ENCODE assay signal across 14 cellular contexts in genomic region chr6:38542031-38542430, GRCh38.
"Had no signal": no experiment of that assay in that cellular context is flagged by ENCODE, and none has a peak within 500 bp of the region (broad histone marks: within the 10 kb centered on the region; RNA-seq: fewer than 3 reads in every experiment).

No MANE protein-coding gene starts in this region.

- H3K27me3 ChIP-seq: colonic mucosa, gastroesophageal sphincter, transverse colon had no signal

- DNase-seq: activated CD4-positive, alpha-beta T cell treated with anti-CD3 and anti-CD28 coated beads, Interleukin-2, amount 50 U/mL, for 4 hours; activated T-cell treated with anti-CD3 and anti-CD28 coated beads, Interleukin-2, amount 50 U/mL, for 1 hour; amygdala; colonic mucosa; effector CD8-positive, alpha-beta T cell; erythroblast; naive B cell; SW 1271; transverse colon had no signal

- H3K27ac ChIP-seq: colonic mucosa, gastroesophageal sphincter, skin epidermis, transverse colon had no signal

- ATAC-seq: activated CD4-positive, CD25-positive, alpha-beta regulatory T cell treated with anti-CD3 and anti-CD28 coated beads, Interleukin-2, amount 50 U/mL, for 24 hours; activated naive CD4-positive, alpha-beta T cell treated with anti-CD3 and anti-CD28 coated beads, Interleukin-2, amount 50 U/mL, for 72 hours; gastroesophageal sphincter; stimulated activated memory B cell treated with anti-CD40 and anti-IgM and Interleukin-4, amounts not matched to agents 10 μg/mL and 1 μg/mL and 100 μg/mL, for 72 hours had no signal

- H3K9me3 ChIP-seq: colonic mucosa, gastroesophageal sphincter, transverse colon had no signal

- H3K36me3 ChIP-seq: colonic mucosa, transverse colon had no signal

- H3K4me3 ChIP-seq: colonic mucosa, gastroesophageal sphincter, skin epidermis, transverse colon had no signal

- H3K4me1 ChIP-seq: colonic mucosa, gastroesophageal sphincter, transverse colon had no signal
